In genomic region chr17:20310481-20310880, GRCh38 we compare ENCODE assay signal across 32 cellular contexts.
"Had no signal": no experiment of that assay in that cellular context is flagged by ENCODE, and none has a peak within 500 bp of the region (broad histone marks: within the 10 kb centered on the region; RNA-seq: fewer than 3 reads in every experiment).

No MANE protein-coding gene starts in this region.

- H3K9me3 ChIP-seq: neutrophil, testis had no signal

- H3K27ac ChIP-seq: neutrophil, pancreas, psoas muscle, right lobe of liver, sigmoid colon, skin epidermis, spleen, suprapubic skin, testis, tibial artery, transverse colon, upper lobe of right lung, uterus had no signal

- H3K4me3 Mint-ChIP-seq: naive thymus-derived CD8-positive, alpha-beta T cell; natural killer cell treated with Interleukin-12 subunit alpha and Interleukin-12 subunit beta and Interleukin-15 and Interleukin-18, amount 100 ng/mL, for 72 hours; nephron progenitor cell; neural crest cell; stimulated activated memory B cell treated with anti-CD40 and anti-IgM and Interleukin-4, amounts not matched to agents 10 μg/mL and 1 μg/mL and 100 μg/mL, for 72 hours; stimulated activated naive CD8-positive, alpha-beta T cell treated with anti-CD3 and anti-CD28 coated beads, Interleukin-15, amount 100 ng/mL, for 72 hours; type B pancreatic cell had no signal

- H3K4me2 ChIP-seq: smooth muscle cell had no signal

- ATAC-seq: naive thymus-derived CD8-positive, alpha-beta T cell; natural killer cell treated with Interleukin-12 subunit alpha and Interleukin-12 subunit beta and Interleukin-15 and Interleukin-18, amount 100 ng/mL, for 72 hours; pancreas; psoas muscle; right cardiac atrium; right lobe of liver; stimulated activated memory B cell treated with anti-CD40 and anti-IgM and Interleukin-4, amounts not matched to agents 10 μg/mL and 1 μg/mL and 100 μg/mL, for 72 hours; stimulated activated naive CD8-positive, alpha-beta T cell treated with anti-CD3 and anti-CD28 coated beads, Interleukin-15, amount 100 ng/mL, for 72 hours; stimulated activated naive CD8-positive, alpha-beta T cell treated with anti-CD3 and anti-CD28 coated beads, Interleukin-15, Interleukin-2, amounts not matched to agents 100 U/mL and 50 U/mL, for 24 hours; upper lobe of right lung had no signal

- H3K27me3 Mint-ChIP-seq: naive thymus-derived CD8-positive, alpha-beta T cell; natural killer cell treated with Interleukin-12 subunit alpha and Interleukin-12 subunit beta and Interleukin-15 and Interleukin-18, amount 100 ng/mL, for 72 hours; progenitor cell of endocrine pancreas; stimulated activated memory B cell treated with anti-CD40 and anti-IgM and Interleukin-4, amounts not matched to agents 10 μg/mL and 1 μg/mL and 100 μg/mL, for 72 hours; stimulated activated naive CD8-positive, alpha-beta T cell treated with anti-CD3 and anti-CD28 coated beads, Interleukin-15, amount 100 ng/mL, for 72 hours; type B pancreatic cell had no signal

- H3K4me3 ChIP-seq: pancreas, psoas muscle, right lobe of liver, sigmoid colon, skin epidermis, smooth muscle cell, spleen, suprapubic skin, testis, tibial artery, transverse colon, upper lobe of right lung, uterus had no signal

- H3K4me1 ChIP-seq: pancreas, psoas muscle, right lobe of liver, sigmoid colon, spleen, suprapubic skin, upper lobe of right lung, uterus had no signal

- H3K27ac Mint-ChIP-seq: natural killer cell treated with Interleukin-12 subunit alpha and Interleukin-12 subunit beta and Interleukin-15 and Interleukin-18, amount 100 ng/mL, for 72 hours; nephron progenitor cell; progenitor cell of endocrine pancreas; stimulated activated memory B cell treated with anti-CD40 and anti-IgM and Interleukin-4, amounts not matched to agents 10 μg/mL and 1 μg/mL and 100 μg/mL, for 72 hours; stimulated activated naive CD8-positive, alpha-beta T cell treated with anti-CD3 and anti-CD28 coated beads, Interleukin-15, amount 100 ng/mL, for 72 hours; type B pancreatic cell had no signal

- H3K36me3 ChIP-seq: neutrophil, pancreas, right lobe of liver, sigmoid colon, upper lobe of right lung, uterus had no signal

- FAIRE-seq: pancreas had no signal

- H3K27me3 ChIP-seq: neutrophil, pancreas, right lobe of liver, sigmoid colon, spleen, suprapubic skin, testis, tibial artery, transverse colon, upper lobe of right lung, uterus had no signal

- H3K4me1 Mint-ChIP-seq: nephron progenitor cell; neural crest cell; stimulated activated memory B cell treated with anti-CD40 and anti-IgM and Interleukin-4, amounts not matched to agents 10 μg/mL and 1 μg/mL and 100 μg/mL, for 72 hours; stimulated activated naive CD8-positive, alpha-beta T cell treated with anti-CD3 and anti-CD28 coated beads, Interleukin-15, amount 100 ng/mL, for 72 hours had no signal

- DNase-seq: naive thymus-derived CD8-positive, alpha-beta T cell; nephron progenitor cell; nucleus accumbens; pancreas; psoas muscle; right cardiac atrium; right lobe of liver; sigmoid colon; spleen; stimulated activated CD4-positive, alpha-beta T cell treated with anti-CD3 and anti-CD28 coated beads, Interleukin-12 subunit alpha, Interleukin-12 subunit beta, amount 100 ng/mL, for 4 hours; stimulated activated CD4-positive, alpha-beta T cell treated with anti-CD3 and anti-CD28 coated beads, Interleukin-1b, Interleukin-23, amount 100 ng/mL, for 48 hours; stimulated activated CD4-positive, alpha-beta T cell treated with anti-CD3 and anti-CD28 coated beads, Interleukin-4, amount 100 ng/mL, for 1 hour; stimulated activated CD4-positive, alpha-beta T cell treated with anti-CD3 and anti-CD28 coated beads, Interleukin-4, amount 100 ng/mL, for 4 hours; stimulated activated CD8-positive, alpha-beta memory T cell treated with anti-CD3 and anti-CD28 coated beads, Interleukin-4, amount 100 ng/mL, for 48 hours; stimulated activated naive CD4-positive, alpha-beta T cell; stimulated activated naive CD8-positive, alpha-beta T cell treated with anti-CD3 and anti-CD28 coated beads, Interleukin-15, amount 100 ng/mL, for 72 hours; stimulated activated naive CD8-positive, alpha-beta T cell treated with anti-CD3 and anti-CD28 coated beads, Interleukin-15, Interleukin-2, amounts not matched to agents 100 U/mL and 50 U/mL, for 24 hours; substantia nigra; testis; tibial artery; transverse colon; upper lobe of right lung; uterus had no signal
